In the genomic region with DNA sequence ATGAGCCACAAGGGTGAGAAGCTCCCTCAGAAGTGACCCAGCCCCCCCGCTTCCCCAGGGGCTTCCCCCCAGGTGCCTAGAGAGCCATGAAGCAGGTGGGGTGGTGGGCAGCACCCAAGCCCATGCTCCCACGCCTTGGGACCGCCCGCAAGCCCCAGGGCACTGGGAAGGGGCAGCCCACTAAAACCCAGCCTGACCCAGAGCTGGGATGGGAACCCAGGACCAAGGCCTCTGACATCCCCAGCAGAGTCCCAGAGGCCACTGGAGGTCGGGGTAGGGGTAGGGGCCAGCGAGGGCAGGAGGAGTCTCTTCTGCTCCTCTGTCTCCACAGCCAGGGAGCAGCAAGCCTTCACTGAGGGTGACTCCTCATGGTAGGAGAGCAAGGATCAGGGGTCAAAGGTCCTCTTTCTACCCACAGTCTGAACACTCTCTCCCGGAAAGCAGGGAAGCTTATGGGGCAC, we compare ENCODE assay signal across 15 cellular contexts.
"Had no signal": no experiment of that assay in that cellular context is flagged by ENCODE, and none has a peak within 500 bp of the region (broad histone marks: within the 10 kb centered on the region; RNA-seq: fewer than 3 reads in every experiment).

No MANE protein-coding gene starts in this region.

- H2AFZ ChIP-seq: parathyroid adenoma had no signal

- ATAC-seq: body of pancreas; naive thymus-derived CD8-positive, alpha-beta T cell had no signal

- H3K27ac ChIP-seq: body of pancreas, neutrophil, parathyroid adenoma, SJSA1, VCaP had no signal

- H3K9ac ChIP-seq: parathyroid adenoma had no signal

- H3K9me3 ChIP-seq: body of pancreas, neutrophil, SJSA1, stomach, thoracic aorta had no signal

- H3K79me2 ChIP-seq: parathyroid adenoma had no signal

- DNase-seq: activated CD4-positive, CD25-positive, alpha-beta regulatory T cell treated with anti-CD3 and anti-CD28 coated beads, Interleukin-2, amount 50 U/mL, for 72 hours; activated naive CD4-positive, alpha-beta T cell treated with Interleukin-2 at 50 U/mL for 16 hours; activated naive CD8-positive, alpha-beta T cell treated with anti-CD3 and anti-CD28 coated beads, Interleukin-2, amount 10 ng/mL, durations not matched to agents 7 days and 5 days; amygdala; foreskin melanocyte; mesenchymal stem cell; naive thymus-derived CD8-positive, alpha-beta T cell; stimulated activated CD4-positive, alpha-beta T cell treated with anti-CD3 and anti-CD28 coated beads, Interleukin-2, amount 100 ng/mL, for 24 hours; stomach had no signal

- H3K27me3 ChIP-seq: body of pancreas, neutrophil, SJSA1, stomach had no signal

- H3K4me3 ChIP-seq: body of pancreas, SJSA1, stomach, thoracic aorta had no signal

- H3K4me1 ChIP-seq: body of pancreas, parathyroid adenoma, SJSA1 had no signal
